ENCODE assay signal across 18 cellular contexts in the genomic region with DNA sequence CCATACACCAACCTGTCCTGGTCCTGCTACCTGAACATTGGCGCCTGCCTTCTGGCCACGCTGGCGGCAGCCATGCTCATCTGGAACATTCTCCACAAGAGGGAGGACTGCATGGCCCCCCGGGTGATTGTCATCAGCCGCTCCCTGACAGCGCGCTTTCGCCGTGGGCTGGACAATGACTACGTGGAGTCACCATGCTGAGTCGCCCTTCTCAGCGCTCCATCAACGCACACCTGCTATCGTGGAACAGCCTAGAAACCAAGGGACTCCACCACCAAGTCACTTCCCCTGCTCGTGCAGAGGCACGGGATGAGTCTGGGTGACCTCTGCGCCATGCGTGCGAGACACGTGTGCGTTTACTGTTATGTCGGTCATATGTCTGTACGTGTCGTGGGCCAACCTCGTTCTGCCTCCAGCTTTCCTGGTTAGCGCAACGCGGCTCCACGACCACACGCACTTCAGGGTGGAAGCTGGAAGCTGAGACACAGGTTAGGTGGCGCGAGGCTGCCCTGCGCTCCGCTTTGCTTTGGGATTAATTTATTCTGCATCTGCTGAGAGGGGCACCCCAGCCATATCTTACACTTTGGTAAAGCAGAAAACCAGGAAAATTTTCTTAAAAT. TPM values are rescaled to one million over a fixed set of nuclear protein-coding genes. Genes with fewer than 3 reads are reported as not detected.
A peak's percentile ranks its signal among the peaks of the same experiment; 100 is the strongest.
DNase-seq lines count a peak whose midpoint lies in the region; ATAC-seq, FAIRE-seq and TF ChIP-seq lines count a peak whose summit lies in the region.
"Had no signal": no experiment of that assay in that cellular context is flagged by ENCODE, and none has a peak within 500 bp of the region (broad histone marks: within the 10 kb centered on the region; RNA-seq: fewer than 3 reads in every experiment).

No MANE protein-coding gene starts in this region.

- WGBS in K562 (ENCODE audit: insufficient coverage, low coverage, missing lambda C conversion rate), result 61% methylated on average over 34 of the region's 34 CpGs

- no peaks in the 10 kb centered on the region for H3K9me3 ChIP-seq in Panc1 (ENCODE audit: control insufficient read depth, insufficient read depth, low read depth, low read length)
- no peaks in the 10 kb centered on the region for H3K9me3 ChIP-seq in K562 (replicated peaks; ENCODE audit: control insufficient read depth, insufficient read depth, low read depth, low read length)

- BruUV-seq in Panc1 (replicated peaks; lab: Mats Ljungman, UMichigan), result no TSS peak
- no TSS peak for BruUV-seq in K562 (replicated peaks; lab: Mats Ljungman, UMichigan)

- no peak overlapping the region for H2AFZ ChIP-seq in K562 (ENCODE audit: low read depth, low read length)

- intact Hi-C loops in Panc1 (cut with micrococcal nuclease; ENCODE audit: unreplicated experiment), result no loop called here
- intact Hi-C loops in K562 (cut with micrococcal nuclease), result no loop called here

- in situ Hi-C loops in Panc1 (cut with HindIII; ENCODE audit: low pct_unique_long_range_greater_than_20kb, low sequenced_read_pairs), result no loop called here
- in situ Hi-C loops in K562 (cut with MboI), result no loop called here

- no peak for ATAC-seq in stimulated activated naive CD8-positive, alpha-beta T cell treated with anti-CD3 and anti-CD28 coated beads, Interleukin-15, Interleukin-2, amounts not matched to agents 100 U/mL and 50 U/mL, for 24 hours
- ATAC-seq in Panc1 (0 out of 2 replicates have a peak, but pooled peaks have one; percentile 14), K562 (peak; percentile 69)

- H3K79me2 ChIP-seq in K562 (ENCODE audit: control insufficient read depth, insufficient read depth, low read length), result no peaks in the 10 kb centered on the region

- TF ChIP-seq CTCF in Panc1 (IDR thresholded peaks at IDR 0.05) (no peak), K562 (IDR thresholded peaks at IDR 0.05 in 2 of 3, conservative IDR thresholded peaks at IDR 0.05 in 1 of 3; ENCODE audit: insufficient read depth in 2 of 3, low read depth in 1 of 3, low read length in 3 of 3) (no peak)

- H3K9me1 ChIP-seq in K562 (ENCODE audit: control insufficient read depth, insufficient read depth, low read length), result no peaks in the 10 kb centered on the region

- H3K9ac ChIP-seq in K562 (ENCODE audit: insufficient read depth in 1 of 2, low read depth in 2 of 2, low read length in 2 of 2), result peak overlapping the region in 1 of 2 experiments; percentile 55; a peak in 1 of 4 replicates

- TF ChIP-seq POLR2A in K562 (conservative IDR thresholded peaks at IDR 0.05), result no peak

- peaks cover 21% of the 10 kb centered on the region for H3K36me3 Mint-ChIP-seq in stimulated activated naive CD8-positive, alpha-beta T cell treated with anti-CD3 and anti-CD28 coated beads, Interleukin-15, Interleukin-2, amounts not matched to agents 100 ng/mL and 50 ng/mL, for 24 hours (ENCODE audit: low read depth)

- H3K27me3 Mint-ChIP-seq in stimulated activated naive CD8-positive, alpha-beta T cell treated with anti-CD3 and anti-CD28 coated beads, Interleukin-15, Interleukin-2, amounts not matched to agents 100 ng/mL and 50 ng/mL, for 24 hours, result no peaks in the 10 kb centered on the region
- H3K27me3 Mint-ChIP-seq: CD4-positive, alpha-beta memory T cell had no signal

- no peak for TF ChIP-seq EP300 in K562 (IDR thresholded peaks at IDR 0.05; ENCODE audit: low read length)

- no peak overlapping the region for H3K4me2 ChIP-seq in K562 (ENCODE audit: insufficient read depth, low read length)

- POLR2A ChIA-PET in Panc1 (lab: Charles Lee) (no interaction called here), K562 (lab: Yijun Ruan, JAX) (no interaction called here)

- FAIRE-seq in K562 (lab: Jason Lieb, UNC), result no peak
- FAIRE-seq: A204.1, GM12891 had no signal

- H3K4me3 ChIP-seq in Panc1 (ENCODE audit: low read depth in 2 of 2, low read length in 2 of 2), result no peak overlapping the region
- no peak overlapping the region for H3K4me3 ChIP-seq in K562

- H3K9me3 Mint-ChIP-seq in stimulated activated naive CD8-positive, alpha-beta T cell treated with anti-CD3 and anti-CD28 coated beads, Interleukin-15, Interleukin-2, amounts not matched to agents 100 ng/mL and 50 ng/mL, for 24 hours, result no peaks in the 10 kb centered on the region
- H3K9me3 Mint-ChIP-seq: CD4-positive, alpha-beta memory T cell had no signal

- peaks cover 9% of the 10 kb centered on the region for H3K4me1 Mint-ChIP-seq in stimulated activated naive CD8-positive, alpha-beta T cell treated with anti-CD3 and anti-CD28 coated beads, Interleukin-15, Interleukin-2, amounts not matched to agents 100 ng/mL and 50 ng/mL, for 24 hours (ENCODE audit: low read depth)

- H3K4me1 ChIP-seq in Panc1 (ENCODE audit: control insufficient read depth, insufficient read depth, low read length) (no peaks in the 10 kb centered on the region), K562 (replicated peaks in 1 of 2; ENCODE audit: control insufficient read depth in 2 of 2, insufficient read depth in 2 of 2, low read length in 2 of 2) (peaks cover 0 to 25% of the 10 kb centered on the region in 2 experiments; a peak in 3 of 5 replicates)

- CTCF ChIA-PET in Panc1 (lab: Charles Lee), result no interaction called here
- CTCF ChIA-PET in K562 (lab: Yijun Ruan, JAX; ENCODE audit: low intra/inter-chr PET ratio), result no interaction called here

- no peak overlapping the region for H3K4me3 Mint-ChIP-seq in stimulated activated naive CD8-positive, alpha-beta T cell treated with anti-CD3 and anti-CD28 coated beads, Interleukin-15, Interleukin-2, amounts not matched to agents 100 ng/mL and 50 ng/mL, for 24 hours
- H3K4me3 Mint-ChIP-seq: CD4-positive, alpha-beta memory T cell had no signal

- H3K27ac ChIP-seq in Panc1 (ENCODE audit: low read length) (no peak overlapping the region), K562 (ENCODE audit: extremely low read depth, low read depth, low read length) (no peak overlapping the region)
- H3K27ac ChIP-seq: C4-2B, HL-60 had no signal

- peak overlapping the region; percentile 40 for H3K27ac Mint-ChIP-seq in stimulated activated naive CD8-positive, alpha-beta T cell treated with anti-CD3 and anti-CD28 coated beads, Interleukin-15, Interleukin-2, amounts not matched to agents 100 ng/mL and 50 ng/mL, for 24 hours

- H3K36me3 ChIP-seq in Panc1 (ENCODE audit: control insufficient read depth, insufficient read depth, low read length), result no peaks in the 10 kb centered on the region; the same call in 1 of the 2 replicates
- H3K36me3 ChIP-seq in K562 (ENCODE audit: control insufficient read depth, insufficient read depth, low read length), result no peaks in the 10 kb centered on the region

- no peaks in the 10 kb centered on the region for H4K20me1 ChIP-seq in K562 (replicated peaks; ENCODE audit: control insufficient read depth, insufficient read depth, low read length)

- H3K27me3 ChIP-seq in Panc1 (ENCODE audit: control insufficient read depth, insufficient read depth, low read length) (no peaks in the 10 kb centered on the region), K562 (ENCODE audit: control insufficient read depth in 2 of 2, insufficient read depth in 2 of 2, low read length in 2 of 2) (peaks cover 2 to 21% of the 10 kb centered on the region in 2 experiments; a peak in 3 of 5 replicates)

- TF ChIP-seq RAD21 in K562 (CRISPR knock-in tag; conservative IDR thresholded peaks at IDR 0.05 in 1 of 2, IDR thresholded peaks at IDR 0.05 in 1 of 2), result no peak

- DNase-seq in stimulated activated naive CD8-positive, alpha-beta T cell treated with anti-CD3 and anti-CD28 coated beads, Interleukin-15, Interleukin-2, amounts not matched to agents 100 U/mL and 50 U/mL, for 24 hours, result no peak
- DNase-seq in Panc1 (ENCODE audit: low read depth, low spot score) (no peak), K562 (ENCODE audit: extremely low read depth in 1 of 4, low spot score in 3 of 4) (peak in 2 of 4 experiments; percentile 16 to 43), NOMO-1 (lab: John Stamatoyannopoulos, UW; ENCODE audit: unreplicated experiment in 2 of 2) (no peak), KG1 (lab: John Stamatoyannopoulos, UW) (no peak)
- DNase-seq in activated effector memory CD4-positive, alpha-beta T cell treated with anti-CD3 and anti-CD28 coated beads, Interleukin-2, amount 50 U/mL, for 16 hours, result no peak
- DNase-seq: ACHN; Calu3; CD4-positive, alpha-beta memory T cell; DMS79 treated with DMSO at 0.1 percent for 48 hours; HCEC 1CT had no signal

RNA-seq across cellular contexts. Expression of gene TMEM204, which starts 21.5 kb away (rescaled TPM):
- total RNA-seq in Panc1 (2021; ENCODE audit: unreplicated experiment), result 0.13 TPM
- 0.48 TPM for polyA plus RNA-seq in Panc1 (2012; ENCODE audit: insufficient read length)
- total RNA-seq in K562 (2011; cell fraction: chromatin; rRNA removed; ENCODE audit: low replicate concordance), result not detected in 2 replicates
- not detected in 2 replicates for total RNA-seq in K562 (2011; cell fraction: nucleolus; rRNA removed)
- total RNA-seq in K562 (2011; cell fraction: nucleoplasm; rRNA removed), result not detected in 2 replicates
- total RNA-seq in K562 (2014; rRNA removed), result not detected in 2 replicates
- total RNA-seq in K562 (2014; rRNA removed; fragmentation: Illumina TruSeq; extraction: Trizol), result not detected in 2 replicates
- total RNA-seq in K562 (2015; rRNA removed; fragmentation: Illumina TruSeq; extraction: Trizol), result not detected in 2 replicates
- 0.18 TPM in 1 of 2 replicates, not detected in the other for total RNA-seq in K562 (2021)
- not detected in 2 replicates for polyA plus RNA-seq in K562 (2011; rRNA removed)
- polyA plus RNA-seq in K562 (2011; cell fraction: cytosol; rRNA removed), result not detected in 2 replicates
- not detected in 2 replicates for polyA plus RNA-seq in K562 (2011; cell fraction: nucleus; rRNA removed)
- 0.09 and 0.29 TPM in 2 replicates for polyA plus RNA-seq in K562 (2012)
- not detected in 2 replicates for polyA plus RNA-seq in K562 (2014; fragmentation: Illumina TruSeq; extraction: Trizol)
- polyA plus RNA-seq in K562 (2014; fragmentation: Nextera tagmentation; extraction: Ambion mirVana), result under 1 TPM in 1 of 2 experiments, not detected in 1; 0.04 TPM
- not detected in 2 replicates for polyA plus RNA-seq in K562 (2014; rRNA removed)
- polyA minus RNA-seq in K562 (2011; rRNA and poly(A)+ RNA removed), result not detected in 2 replicates
- polyA minus RNA-seq in K562 (2011; cell fraction: cytosol; rRNA and poly(A)+ RNA removed), result not detected in 2 replicates
- polyA minus RNA-seq in K562 (2011; cell fraction: nucleus; rRNA and poly(A)+ RNA removed), result not detected in 2 replicates
- total RNA-seq: Calu3, G401, H4 had no signal

RNA-seq across cellular contexts. Expression of gene IFT140, which starts 56.9 kb away (rescaled TPM):
- total RNA-seq in Panc1 (2021; ENCODE audit: unreplicated experiment), result 25.5 TPM
- 29.3 TPM for polyA plus RNA-seq in Panc1 (2012; ENCODE audit: insufficient read length)
- total RNA-seq in K562 (2011; cell fraction: chromatin; rRNA removed; ENCODE audit: low replicate concordance), result 27.4 and 63.8 TPM in 2 replicates
- total RNA-seq in K562 (2011; cell fraction: nucleolus; rRNA removed), result 20.3 and 28.9 TPM in 2 replicates
- total RNA-seq in K562 (2011; cell fraction: nucleoplasm; rRNA removed), result 18.8 and 21.9 TPM in 2 replicates
- total RNA-seq in K562 (2014; rRNA removed), result 3.4 and 4.8 TPM in 2 replicates
- total RNA-seq in K562 (2014; rRNA removed; fragmentation: Illumina TruSeq; extraction: Trizol), result 2.3 and 2.6 TPM in 2 replicates
- 3.4 and 4.4 TPM in 2 replicates for total RNA-seq in K562 (2015; rRNA removed; fragmentation: Illumina TruSeq; extraction: Trizol)
- 7.3 and 7.6 TPM in 2 replicates for total RNA-seq in K562 (2021)
- polyA plus RNA-seq in K562 (2011; rRNA removed), result 3.5 and 3.9 TPM in 2 replicates
- 3.6 and 4.0 TPM in 2 replicates for polyA plus RNA-seq in K562 (2011; cell fraction: cytosol; rRNA removed)
- polyA plus RNA-seq in K562 (2011; cell fraction: nucleus; rRNA removed), result 20.5 and 27.3 TPM in 2 replicates
- 5.5 and 9.5 TPM in 2 replicates for polyA plus RNA-seq in K562 (2012)
- polyA plus RNA-seq in K562 (2014; fragmentation: Illumina TruSeq; extraction: Trizol), result 4.0 and 4.8 TPM in 2 replicates
- under 1 TPM; 0.31 to 0.60 TPM for polyA plus RNA-seq in K562 (2014; fragmentation: Nextera tagmentation; extraction: Ambion mirVana)
- 3.2 and 3.6 TPM in 2 replicates for polyA plus RNA-seq in K562 (2014; rRNA removed)
- 3.3 and 5.5 TPM in 2 replicates for polyA minus RNA-seq in K562 (2011; rRNA and poly(A)+ RNA removed)
- 2.7 and 3.0 TPM in 2 replicates for polyA minus RNA-seq in K562 (2011; cell fraction: cytosol; rRNA and poly(A)+ RNA removed)
- polyA minus RNA-seq in K562 (2011; cell fraction: nucleus; rRNA and poly(A)+ RNA removed), result 20.4 and 23.3 TPM in 2 replicates

RNA-seq across cellular contexts. Expression of gene CRAMP1, which starts 57.2 kb away (rescaled TPM):
- total RNA-seq in Panc1 (2021; ENCODE audit: unreplicated experiment), result 28.8 TPM
- polyA plus RNA-seq in Panc1 (2012; ENCODE audit: insufficient read length), result 15.8 TPM
- 34.5 and 80.0 TPM in 2 replicates for total RNA-seq in K562 (2011; cell fraction: chromatin; rRNA removed; ENCODE audit: low replicate concordance)
- total RNA-seq in K562 (2011; cell fraction: nucleolus; rRNA removed), result 40.7 and 44.9 TPM in 2 replicates
- total RNA-seq in K562 (2011; cell fraction: nucleoplasm; rRNA removed), result 35.1 and 37.2 TPM in 2 replicates
- 5.1 and 8.9 TPM in 2 replicates for total RNA-seq in K562 (2014; rRNA removed)
- 6.5 and 7.5 TPM in 2 replicates for total RNA-seq in K562 (2014; rRNA removed; fragmentation: Illumina TruSeq; extraction: Trizol)
- 7.7 and 8.3 TPM in 2 replicates for total RNA-seq in K562 (2015; rRNA removed; fragmentation: Illumina TruSeq; extraction: Trizol)
- 19.0 and 20.8 TPM in 2 replicates for total RNA-seq in K562 (2021)
- polyA plus RNA-seq in K562 (2011; rRNA removed), result 7.2 and 9.7 TPM in 2 replicates
- polyA plus RNA-seq in K562 (2011; cell fraction: cytosol; rRNA removed), result 7.6 and 8.1 TPM in 2 replicates
- polyA plus RNA-seq in K562 (2011; cell fraction: nucleus; rRNA removed), result 17.8 and 29.3 TPM in 2 replicates
- polyA plus RNA-seq in K562 (2012), result 10.1 and 13.6 TPM in 2 replicates
- 14.4 and 15.7 TPM in 2 replicates for polyA plus RNA-seq in K562 (2014; fragmentation: Illumina TruSeq; extraction: Trizol)
- under 1 TPM; 0.52 to 0.62 TPM for polyA plus RNA-seq in K562 (2014; fragmentation: Nextera tagmentation; extraction: Ambion mirVana)
- 12.1 and 14.9 TPM in 2 replicates for polyA plus RNA-seq in K562 (2014; rRNA removed)
- polyA minus RNA-seq in K562 (2011; rRNA and poly(A)+ RNA removed), result 9.1 and 9.5 TPM in 2 replicates
- polyA minus RNA-seq in K562 (2011; cell fraction: cytosol; rRNA and poly(A)+ RNA removed), result 6.1 and 11.0 TPM in 2 replicates
- 9.7 and 10.2 TPM in 2 replicates for polyA minus RNA-seq in K562 (2011; cell fraction: nucleus; rRNA and poly(A)+ RNA removed)
